8 cellular contexts compared by ENCODE assay signal in the genomic region with DNA sequence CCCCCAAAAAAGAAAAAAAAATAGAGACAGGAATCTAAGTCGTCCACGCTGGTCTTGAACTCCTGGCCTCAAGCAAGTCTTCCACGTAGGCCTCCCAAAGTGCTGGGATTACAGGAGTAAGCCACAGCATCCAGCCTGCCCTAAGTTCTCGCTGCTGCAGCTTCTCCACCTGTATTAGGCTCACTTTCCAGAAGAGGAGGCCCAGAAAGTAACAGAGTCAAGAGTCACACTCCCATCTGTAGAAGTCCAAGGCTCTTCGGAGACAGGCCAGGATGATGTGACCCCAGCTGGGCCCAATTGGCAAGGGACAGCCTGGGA. TPM values are rescaled to one million over a fixed set of nuclear protein-coding genes. Genes with fewer than 3 reads are reported as not detected.
A peak's percentile ranks its signal among the peaks of the same experiment; 100 is the strongest.
DNase-seq lines count a peak whose midpoint lies in the region; ATAC-seq, FAIRE-seq and TF ChIP-seq lines count a peak whose summit lies in the region.

No MANE protein-coding gene starts in this region.

- DNase-seq in HFF-Myc (ENCODE audit: extremely low read depth, low read depth): no peak
- no peak for DNase-seq in activated T-cell treated with anti-CD3 and anti-CD28 coated beads, Interleukin-2, amount 50 U/mL, for 72 hours
- DNase-seq in spleen: no peak
- DNase-seq in cerebellum (ENCODE audit: low spot score): no peak
- no peak for DNase-seq in GM13977 (ENCODE audit: low spot score)
- no peak for DNase-seq in urothelium cell line (ENCODE audit: low spot score)
- no peak for DNase-seq in GF-D8 (lab: John Stamatoyannopoulos, UW)

- peaks cover 3 to 12% of the 10 kb centered on the region in 2 donors for H3K36me3 Mint-ChIP-seq in activated T-cell treated with anti-CD3 and anti-CD28 coated beads, Interleukin-2, amount 50 U/mL, for 72 hours (ENCODE audit: insufficient read depth in 2 of 2)

- peak overlapping the region; percentile 90 to 98 for H3K4me3 Mint-ChIP-seq in activated T-cell treated with anti-CD3 and anti-CD28 coated beads, Interleukin-2, amount 50 U/mL, for 72 hours

- peak overlapping the region; percentile 5 for H3K27ac Mint-ChIP-seq in activated T-cell treated with anti-CD3 and anti-CD28 coated beads, Interleukin-2, amount 50 U/mL, for 72 hours

- no peak for TF ChIP-seq CTCF in HFF-Myc (IDR thresholded peaks at IDR 0.05; ENCODE audit: low read depth, low read length, missing control alignments)
- TF ChIP-seq CTCF in spleen (IDR thresholded peaks at IDR 0.05 in 8 of 11, conservative IDR thresholded peaks at IDR 0.05 in 3 of 11): no peak
- no peak for TF ChIP-seq CTCF in GM13977 (IDR thresholded peaks at IDR 0.05; ENCODE audit: extremely low read depth, insufficient read depth, missing control alignments)

- peak overlapping the region; percentile 8 to 94 (median 86) for H3K27ac ChIP-seq in spleen

- H3K36me3 ChIP-seq in spleen: peaks cover 0 to 10% (median 0%) of the 10 kb centered on the region in 6 donors

- no peaks in the 10 kb centered on the region for H3K27me3 Mint-ChIP-seq in activated T-cell treated with anti-CD3 and anti-CD28 coated beads, Interleukin-2, amount 50 U/mL, for 72 hours (ENCODE audit: low read depth)

- WGBS in spleen, 5 donors: 56 to 70% (median 61%) methylated on average over 5 of the region's 5 CpGs

- peaks cover 62% of the 10 kb centered on the region for H3K4me1 Mint-ChIP-seq in activated T-cell treated with anti-CD3 and anti-CD28 coated beads, Interleukin-2, amount 50 U/mL, for 72 hours (ENCODE audit: low read depth)

- H3K27me3 ChIP-seq in spleen (replicated peaks in 1 of 7): peaks cover 0 to 12% (median 0%) of the 10 kb centered on the region in 7 donors

- no peak for ATAC-seq in activated T-cell treated with anti-CD3 and anti-CD28 coated beads, Interleukin-2, amount 50 U/mL, for 72 hours (replicated peaks in 1 of 2)

- in situ Hi-C loops in GM13977 (cut with MboI; ENCODE audit: low pct_unique_long_range_greater_than_20kb, low sequenced_read_pairs, unreplicated experiment): no loop called here

- intact Hi-C loops in spleen (cut with DNase I; ENCODE audit: low total_unique reads): no loop called here

- H3K9me3 Mint-ChIP-seq in activated T-cell treated with anti-CD3 and anti-CD28 coated beads, Interleukin-2, amount 50 U/mL, for 72 hours: no peaks in the 10 kb centered on the region

- peak overlapping the region; percentile 82 for H3K4me3 ChIP-seq in HFF-Myc (replicated peaks; ENCODE audit: low read depth, low read length)
- peak overlapping the region; percentile 78 for H3K4me3 ChIP-seq in iPS-11a (ENCODE audit: low read depth, low read length)
- H3K4me3 ChIP-seq in spleen: peak overlapping the region; percentile 65 to 94 (median 80)

- TF ChIP-seq POLR2A in spleen (IDR thresholded peaks at IDR 0.05): no peak

- H3K9me3 ChIP-seq in spleen: no peaks in the 10 kb centered on the region

- no peak for FAIRE-seq in urothelium cell line (lab: Jason Lieb, UNC)

- H3K4me1 ChIP-seq in spleen: peaks cover 36 to 91% (median 85%) of the 10 kb centered on the region in 6 donors

RNA-seq across cellular contexts. Expression of a gene that starts 1.8 kb away (rescaled TPM):
- total RNA-seq in activated T-cell treated with anti-CD3 and anti-CD28 coated beads, Interleukin-2, amount 50 U/mL, for 72 hours: 10 to 100 TPM; 59.2 to 75.1 TPM
- total RNA-seq in spleen: 100 to 1,000 TPM in 1 of 7 donors, 10 to 100 TPM in 6; 27.3 to 102 (median 72.8) TPM
- 10 to 100 TPM; 28.6 to 39.6 (median 29.0) TPM for polyA plus RNA-seq in spleen
- 6.6 TPM for total RNA-seq in cerebellum

RNA-seq across cellular contexts. Expression of a gene that starts 41.3 kb away (rescaled TPM):
- 10 to 100 TPM; 44.2 to 51.1 TPM for total RNA-seq in activated T-cell treated with anti-CD3 and anti-CD28 coated beads, Interleukin-2, amount 50 U/mL, for 72 hours
- total RNA-seq in spleen (10 to 100 TPM; 19.5 to 31.3 (median 25.2) TPM), cerebellum (11.0 TPM)
- 10 to 100 TPM; 23.6 to 33.8 (median 28.1) TPM for polyA plus RNA-seq in spleen

RNA-seq across cellular contexts. Expression of a gene that starts 48.4 kb away (rescaled TPM):
- total RNA-seq in activated T-cell treated with anti-CD3 and anti-CD28 coated beads, Interleukin-2, amount 50 U/mL, for 72 hours: 1 to 10 TPM; 4.4 to 6.4 TPM
- total RNA-seq in spleen (1 to 10 TPM in 2 of 7 donors, under 1 TPM in 3, not detected in 2; 0.46 to 3.6 (median 0.94) TPM), cerebellum (3.5 TPM)
- under 1 TPM; 0.13 to 0.51 (median 0.42) TPM for polyA plus RNA-seq in spleen
